Comparison of ENCODE assay signal across 19 cellular contexts in the genomic region with DNA sequence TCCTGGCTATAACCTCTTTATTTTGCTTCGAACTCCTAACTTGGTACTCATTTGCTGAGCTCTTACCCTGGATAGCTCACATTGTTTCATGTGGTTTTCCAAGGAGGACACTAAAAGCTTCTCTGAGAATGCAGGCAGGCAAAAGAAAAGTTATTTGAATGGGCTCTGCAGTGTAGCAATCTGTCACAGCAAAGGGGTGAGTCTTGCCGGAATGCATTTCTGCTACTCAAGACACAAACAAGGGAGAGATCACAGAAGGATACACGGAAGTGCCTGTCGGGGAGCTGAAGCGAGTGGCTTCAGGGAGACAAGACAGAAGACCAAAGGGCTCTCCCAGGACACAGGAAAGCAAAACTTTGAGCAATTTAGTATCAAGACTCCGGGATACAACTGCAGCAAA.
DNase-seq lines count a peak whose midpoint lies in the region; ATAC-seq and TF ChIP-seq lines count a peak whose summit lies in the region.
"Had no signal": no experiment of that assay in that cellular context is flagged by ENCODE, and none has a peak within 500 bp of the region (broad histone marks: within the 10 kb centered on the region; RNA-seq: fewer than 3 reads in every experiment).

No MANE protein-coding gene starts in this region.

- H3K27ac ChIP-seq in tibial nerve, result no peak overlapping the region
- H3K27ac ChIP-seq: PC-9 had no signal

- peaks cover 0 to 9% (median 0%) of the 10 kb centered on the region in 4 donors for H3K4me1 ChIP-seq in tibial nerve

- no peak for TF ChIP-seq CTCF in tibial nerve (IDR thresholded peaks at IDR 0.05)

- peaks cover 0 to 5% (median 0%) of the 10 kb centered on the region in 4 donors for H3K9me3 ChIP-seq in tibial nerve
- H3K9me3 ChIP-seq: HAP-1, MG63 had no signal

- H3K4me3 ChIP-seq in tibial nerve, result no peak overlapping the region
- H3K4me3 ChIP-seq: HAP-1, MG63, PC-9 had no signal

- TF ChIP-seq POLR2A in tibial nerve (IDR thresholded peaks at IDR 0.05), result no peak

- 51 to 58% methylated on average over 6 of the region's 6 CpGs for WGBS in tibial nerve, 2 donors

- H3K27me3 ChIP-seq in tibial nerve, result no peaks in the 10 kb centered on the region
- H3K27me3 ChIP-seq: MG63 had no signal

- TF ChIP-seq EP300 in tibial nerve (IDR thresholded peaks at IDR 0.05), result no peak

- H3K36me3 ChIP-seq in tibial nerve, result no peaks in the 10 kb centered on the region
- H3K36me3 ChIP-seq: HAP-1, MG63 had no signal

- DNase-seq in ELF-1 (ENCODE audit: low read depth, low spot score), result peak; percentile 35
- peak; percentile 36 for DNase-seq in astrocyte of the hippocampus (ENCODE audit: low read depth, low spot score)
- peak; percentile 19 for DNase-seq in myocyte (ENCODE audit: low read depth)
- DNase-seq in renal cortical epithelial cell (ENCODE audit: low read depth), result peak; percentile 3
- no peak for DNase-seq in tibial nerve (ENCODE audit: low spot score in 2 of 2)
- DNase-seq in effector CD8-positive, alpha-beta T cell (lab: John Stamatoyannopoulos, UW), result no peak
- DNase-seq in NCI-H1930 (lab: John Stamatoyannopoulos, UW), result no peak
- DNase-seq: 8988T, DMS79, Karpas-422, MG63, NCI-H1048, NCI-H1436, NCI-H2029, NCI-H345, NCI-H524 treated with DMSO at 0.1 percent for 48 hours, PC-9 had no signal

- no peak for ATAC-seq in HG02571 (IDR thresholded peaks at IDR 0.05; ENCODE audit: unreplicated experiment)

Comparison
In these comparisons a context has a peak if more than half of its experiments do, and no peak if none do; other contexts are left out.
1. DNase-seq: peak in ELF-1 (single experiment), astrocyte of the hippocampus (single experiment), myocyte (single experiment) and renal cortical epithelial cell (single experiment); none in tibial nerve (0 of 2), effector CD8-positive, alpha-beta T cell (single experiment) and NCI-H1930 (0 of 2).